ENCODE assay signal across 8 cellular contexts in the genomic region with DNA sequence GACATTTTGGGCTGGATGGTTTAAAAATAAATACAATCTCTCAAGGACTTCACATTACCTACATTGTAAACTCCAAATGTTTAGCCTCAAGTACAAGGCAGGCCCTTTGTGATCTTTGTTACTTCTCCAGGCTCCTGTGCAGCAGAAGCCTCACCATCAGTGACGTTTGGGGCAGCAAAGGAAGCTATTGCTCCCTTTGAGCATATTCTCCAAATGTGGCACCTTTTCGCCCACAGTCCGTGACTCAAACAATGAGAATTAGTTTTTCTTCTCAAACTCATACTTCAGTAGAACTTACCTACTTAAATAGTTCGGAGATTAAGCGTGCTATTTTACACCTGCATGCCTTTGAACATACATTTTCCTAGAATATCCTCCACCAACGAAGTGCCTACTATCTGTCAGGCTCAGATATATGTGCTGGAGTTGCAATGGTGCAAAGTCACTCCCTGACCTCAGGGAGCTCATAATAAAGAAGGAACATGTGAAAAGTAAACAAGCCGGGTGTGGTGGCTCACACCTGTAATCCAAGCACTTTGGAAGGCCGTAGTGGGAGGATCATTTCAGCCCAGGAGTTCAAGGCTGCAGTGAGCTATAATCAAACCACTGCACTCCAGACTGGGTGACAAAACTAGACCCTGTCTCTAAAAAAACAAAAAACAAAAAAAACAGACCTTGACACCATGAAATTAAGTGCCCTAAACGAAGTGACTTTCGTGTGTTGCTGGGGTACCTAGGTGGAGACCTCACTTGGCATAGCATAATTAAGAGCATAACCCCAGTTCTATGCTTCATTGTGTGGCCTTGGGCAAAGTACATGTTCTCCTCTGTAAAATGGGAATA. TPM values are rescaled to one million over a fixed set of nuclear protein-coding genes. Genes with fewer than 3 reads are reported as not detected.
A peak's percentile ranks its signal among the peaks of the same experiment; 100 is the strongest.
DNase-seq lines count a peak whose midpoint lies in the region; ATAC-seq, FAIRE-seq and TF ChIP-seq lines count a peak whose summit lies in the region.

No MANE protein-coding gene starts in this region.

- H3K27ac ChIP-seq in ascending aorta: peak overlapping the region; percentile 63 to 72
- peak overlapping the region; percentile 80 for H3K27ac ChIP-seq in lower lobe of right lung
- H3K27ac ChIP-seq in tibial artery: peak overlapping the region; percentile 73 to 91

- H3K27me3 ChIP-seq in ascending aorta: no peaks in the 10 kb centered on the region
- no peaks in the 10 kb centered on the region for H3K27me3 ChIP-seq in lower lobe of right lung (ENCODE audit: low read depth)
- H3K27me3 ChIP-seq in tibial artery: no peaks in the 10 kb centered on the region

- intact Hi-C loops in ascending aorta (cut with DNase I): loop anchor here (5.0 kb wide), 1 partner anchor 74 kb away; no protein-coding TSS in a partner anchor
- intact Hi-C loops in lower lobe of right lung (cut with DNase I): no loop called here
- intact Hi-C loops in tibial artery (cut with DNase I; ENCODE audit: low total_unique reads): no loop called here

- H3K36me3 ChIP-seq in ascending aorta: peaks cover 13 to 16% of the 10 kb centered on the region in 2 donors
- H3K36me3 ChIP-seq in lower lobe of right lung: peaks cover 21% of the 10 kb centered on the region
- peaks cover 7 to 19% (median 19%) of the 10 kb centered on the region in 3 donors for H3K36me3 ChIP-seq in tibial artery

- CTCF ChIA-PET in activated CD8-positive, alpha-beta memory T cell treated with anti-CD3 and anti-CD28 coated beads, Interleukin-2, amount 10 ng/mL, durations not matched to agents 7 days and 5 days (lab: Charles Lee): interaction anchor here (0.7 to 6.2 kb wide), 7 partner anchors 16 to 200 kb away, joined by 3 to 47 read pairs (median 4); a partner anchor contains a TSS

- H3K27me3 Mint-ChIP-seq in activated CD8-positive, alpha-beta memory T cell treated with anti-CD3 and anti-CD28 coated beads, Interleukin-2, amount 10 ng/mL, durations not matched to agents 7 days and 5 days: no peaks in the 10 kb centered on the region

- FAIRE-seq in D721Med (lab: Jason Lieb, UNC): no peak

- TF ChIP-seq CTCF in ascending aorta (IDR thresholded peaks at IDR 0.05): no peak
- no peak for TF ChIP-seq CTCF in lower lobe of right lung (IDR thresholded peaks at IDR 0.05)
- no peak for TF ChIP-seq CTCF in tibial artery (IDR thresholded peaks at IDR 0.05)
- TF ChIP-seq CTCF in D721Med (IDR thresholded peaks at IDR 0.05; ENCODE audit: insufficient read depth, missing control alignments): no peak

- H3K4me1 ChIP-seq in ascending aorta (peaks cover 7 to 12% of the 10 kb centered on the region in 2 donors), lower lobe of right lung (peaks cover 26% of the 10 kb centered on the region), tibial artery (peaks cover 4 to 35% (median 25%) of the 10 kb centered on the region in 4 donors)

- peaks cover 39% of the 10 kb centered on the region for H3K4me1 Mint-ChIP-seq in activated CD8-positive, alpha-beta memory T cell treated with anti-CD3 and anti-CD28 coated beads, Interleukin-2, amount 10 ng/mL, durations not matched to agents 7 days and 5 days

- peak overlapping the region; percentile 92 for H3K27ac Mint-ChIP-seq in activated CD8-positive, alpha-beta memory T cell treated with anti-CD3 and anti-CD28 coated beads, Interleukin-2, amount 10 ng/mL, durations not matched to agents 7 days and 5 days

- no peak for DNase-seq in activated CD8-positive, alpha-beta memory T cell treated with anti-CD3 and anti-CD28 coated beads, Interleukin-2, amount 10 ng/mL, durations not matched to agents 7 days and 5 days
- DNase-seq in activated CD8-positive, alpha-beta memory T cell treated with anti-CD3 and anti-CD28 coated beads for 24 hours: no peak
- DNase-seq in ascending aorta (ENCODE audit: low spot score in 2 of 2) (no peak), lower lobe of right lung (no peak), tibial artery (peak in 1 of 2 donors; percentile 31), midbrain (lab: John Stamatoyannopoulos, UW) (no peak), D721Med (ENCODE audit: insufficient read length, low spot score) (no peak)

- ATAC-seq in activated CD8-positive, alpha-beta memory T cell treated with anti-CD3 and anti-CD28 coated beads, Interleukin-2, amount 10 ng/mL, durations not matched to agents 7 days and 5 days: no peak
- no peak for ATAC-seq in lower lobe of right lung
- ATAC-seq in HG02870 (IDR thresholded peaks at IDR 0.05; ENCODE audit: unreplicated experiment): no peak

- H3K36me3 Mint-ChIP-seq in activated CD8-positive, alpha-beta memory T cell treated with anti-CD3 and anti-CD28 coated beads, Interleukin-2, amount 10 ng/mL, durations not matched to agents 7 days and 5 days: peaks cover 17% of the 10 kb centered on the region

- no peaks in the 10 kb centered on the region for H3K9me3 Mint-ChIP-seq in activated CD8-positive, alpha-beta memory T cell treated with anti-CD3 and anti-CD28 coated beads, Interleukin-2, amount 10 ng/mL, durations not matched to agents 7 days and 5 days (ENCODE audit: low read depth)

- H3K9me3 ChIP-seq in ascending aorta (no peaks in the 10 kb centered on the region), lower lobe of right lung (no peaks in the 10 kb centered on the region), tibial artery (no peaks in the 10 kb centered on the region)

- H3K4me3 ChIP-seq in ascending aorta: peak overlapping the region; percentile 79 to 94
- H3K4me3 ChIP-seq in lower lobe of right lung: peak overlapping the region; percentile 90
- peak overlapping the region; percentile 83 to 89 for H3K4me3 ChIP-seq in tibial artery

- H3K4me3 Mint-ChIP-seq in activated CD8-positive, alpha-beta memory T cell treated with anti-CD3 and anti-CD28 coated beads, Interleukin-2, amount 10 ng/mL, durations not matched to agents 7 days and 5 days: peak overlapping the region; percentile 98

RNA-seq across cellular contexts. Expression of a gene that starts 1.2 kb away (rescaled TPM):
- 10 to 100 TPM; 37.8 to 47.3 TPM for total RNA-seq in activated CD8-positive, alpha-beta memory T cell treated with anti-CD3 and anti-CD28 coated beads, Interleukin-2, amount 10 ng/mL, durations not matched to agents 7 days and 5 days
- total RNA-seq in ascending aorta: 85.3 TPM
- 23.3 TPM for total RNA-seq in lower lobe of right lung

RNA-seq across cellular contexts. Expression of a gene that starts 4.0 kb away (rescaled TPM):
- 10 to 100 TPM; 46.1 to 46.8 TPM for total RNA-seq in activated CD8-positive, alpha-beta memory T cell treated with anti-CD3 and anti-CD28 coated beads, Interleukin-2, amount 10 ng/mL, durations not matched to agents 7 days and 5 days
- total RNA-seq in ascending aorta: 40.3 TPM
- total RNA-seq in lower lobe of right lung: 34.7 TPM

RNA-seq across cellular contexts. Expression of a gene that starts 18.0 kb away (rescaled TPM):
- total RNA-seq in activated CD8-positive, alpha-beta memory T cell treated with anti-CD3 and anti-CD28 coated beads, Interleukin-2, amount 10 ng/mL, durations not matched to agents 7 days and 5 days: not detected
- total RNA-seq in ascending aorta (not detected), lower lobe of right lung (not detected)

RNA-seq across cellular contexts. Expression of a gene that starts 20.2 kb away (rescaled TPM):
- total RNA-seq in activated CD8-positive, alpha-beta memory T cell treated with anti-CD3 and anti-CD28 coated beads, Interleukin-2, amount 10 ng/mL, durations not matched to agents 7 days and 5 days: 1 to 10 TPM; 1.0 to 2.5 TPM
- 105 TPM for total RNA-seq in ascending aorta
- total RNA-seq in lower lobe of right lung: 53.1 TPM

RNA-seq across cellular contexts. Expression of a gene that starts 41.2 kb away (rescaled TPM):
- total RNA-seq in activated CD8-positive, alpha-beta memory T cell treated with anti-CD3 and anti-CD28 coated beads, Interleukin-2, amount 10 ng/mL, durations not matched to agents 7 days and 5 days: not detected
- total RNA-seq in ascending aorta: not detected
- not detected for total RNA-seq in lower lobe of right lung
